Comparison of ENCODE assay signal across 10 cellular contexts in the genomic region with DNA sequence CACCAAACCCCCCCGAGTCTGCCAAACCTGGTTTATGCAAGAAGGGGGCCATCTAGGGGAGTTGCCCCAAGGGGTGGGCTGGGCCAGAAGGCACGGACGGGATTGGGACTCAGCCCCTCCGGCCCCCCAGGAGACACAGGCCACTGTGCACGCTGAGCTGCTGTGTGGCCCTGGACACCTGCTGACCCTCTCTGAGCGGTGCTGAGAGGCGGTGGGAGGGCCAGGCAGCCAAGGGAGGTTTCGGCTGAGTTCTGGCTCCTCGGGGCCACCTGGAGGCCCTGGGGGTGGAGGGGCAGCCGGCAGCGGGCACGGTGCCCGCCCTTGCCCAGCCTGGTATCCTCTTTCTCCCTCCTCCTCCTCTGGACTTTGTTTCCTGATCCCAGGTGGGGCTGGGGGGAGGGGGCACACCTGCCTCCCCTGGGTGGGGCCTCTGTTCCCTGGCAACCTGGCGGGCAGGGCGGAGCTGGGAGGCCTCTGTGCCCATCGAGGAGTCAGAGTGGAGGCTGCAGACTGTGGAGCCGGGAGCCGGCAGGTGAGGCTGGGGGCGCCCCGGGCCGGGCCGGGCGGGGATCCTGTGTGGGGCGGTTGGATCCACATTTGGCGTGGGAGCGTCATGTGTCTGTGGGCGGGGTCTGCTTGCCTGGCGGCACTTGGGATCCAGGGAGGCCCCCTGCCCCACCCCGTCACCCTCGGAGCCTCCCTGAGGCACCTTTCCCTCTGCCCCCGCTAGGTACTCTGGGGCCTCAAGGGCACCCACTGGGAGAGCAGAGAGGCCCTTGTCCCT. TPM values are rescaled to one million over a fixed set of nuclear protein-coding genes. Genes with fewer than 3 reads are reported as not detected.
A peak's percentile ranks its signal among the peaks of the same experiment; 100 is the strongest.
DNase-seq lines count a peak whose midpoint lies in the region; ATAC-seq, FAIRE-seq and TF ChIP-seq lines count a peak whose summit lies in the region.
"Had no signal": no experiment of that assay in that cellular context is flagged by ENCODE, and none has a peak within 500 bp of the region (broad histone marks: within the 10 kb centered on the region; RNA-seq: fewer than 3 reads in every experiment).

A gene with protein sequence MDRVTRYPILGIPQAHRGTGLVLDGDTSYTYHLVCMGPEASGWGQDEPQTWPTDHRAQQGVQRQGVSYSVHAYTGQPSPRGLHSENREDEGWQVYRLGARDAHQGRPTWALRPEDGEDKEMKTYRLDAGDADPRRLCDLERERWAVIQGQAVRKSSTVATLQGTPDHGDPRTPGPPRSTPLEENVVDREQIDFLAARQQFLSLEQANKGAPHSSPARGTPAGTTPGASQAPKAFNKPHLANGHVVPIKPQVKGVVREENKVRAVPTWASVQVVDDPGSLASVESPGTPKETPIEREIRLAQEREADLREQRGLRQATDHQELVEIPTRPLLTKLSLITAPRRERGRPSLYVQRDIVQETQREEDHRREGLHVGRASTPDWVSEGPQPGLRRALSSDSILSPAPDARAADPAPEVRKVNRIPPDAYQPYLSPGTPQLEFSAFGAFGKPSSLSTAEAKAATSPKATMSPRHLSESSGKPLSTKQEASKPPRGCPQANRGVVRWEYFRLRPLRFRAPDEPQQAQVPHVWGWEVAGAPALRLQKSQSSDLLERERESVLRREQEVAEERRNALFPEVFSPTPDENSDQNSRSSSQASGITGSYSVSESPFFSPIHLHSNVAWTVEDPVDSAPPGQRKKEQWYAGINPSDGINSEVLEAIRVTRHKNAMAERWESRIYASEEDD (plus strand): TSS at position 473 of the 784 bp plus-strand sequence. CDS start 5,835 bp downstream, outside the sequence.

- 75% methylated on average over 10 of the region's 31 CpGs for WGBS in K562 (ENCODE audit: insufficient coverage, low coverage, missing lambda C conversion rate)
- WGBS in esophagus squamous epithelium, 2 donors = no CpG with 5 or more reads among the region's 31 CpGs

- H3K4me2 ChIP-seq in K562 (ENCODE audit: insufficient read depth, low read length) = no peak within 1 kb of the TSS
- H3K4me2 ChIP-seq: neural progenitor cell had no signal

- H3K4me1 Mint-ChIP-seq in Caco-2 (ENCODE audit: low read depth, unreplicated experiment) (no peaks in the 10 kb centered on the region), immature natural killer cell (no peaks in the 10 kb centered on the region)
- H3K4me1 Mint-ChIP-seq in activated naive CD8-positive, alpha-beta T cell treated with anti-CD3 and anti-CD28 coated beads, Interleukin-2, amount 50 U/mL, for 24 hours = no peaks in the 10 kb centered on the region

- no peaks in the 10 kb centered on the region for H4K20me1 ChIP-seq in K562 (replicated peaks; ENCODE audit: control insufficient read depth, insufficient read depth, low read length)

- H3K79me2 ChIP-seq in K562 (ENCODE audit: control insufficient read depth, insufficient read depth, low read length) = no peaks in the 10 kb centered on the region

- intact Hi-C loops in Caco-2 (cut with micrococcal nuclease; ENCODE audit: unreplicated experiment) (loop anchor here (5.0 kb wide), 1 partner anchor 89 kb away; the partner anchor contains the start of gene RNF126), K562 (cut with micrococcal nuclease) (no loop called here), esophagus squamous epithelium (cut with DNase I) (no loop called here), posterior vena cava (cut with DNase I) (no loop called here)

- H3K4me3 Mint-ChIP-seq in Caco-2 (ENCODE audit: unreplicated experiment) = peak within 1 kb of the TSS; percentile 77
- H3K4me3 Mint-ChIP-seq in activated naive CD8-positive, alpha-beta T cell treated with anti-CD3 and anti-CD28 coated beads, Interleukin-2, amount 50 U/mL, for 24 hours = no peak within 1 kb of the TSS
- H3K4me3 Mint-ChIP-seq in immature natural killer cell = no peak within 1 kb of the TSS
- H3K4me3 Mint-ChIP-seq: neural progenitor cell had no signal

- peak within 1 kb of the TSS; percentile 97 for H3K27ac Mint-ChIP-seq in Caco-2 (ENCODE audit: unreplicated experiment)
- no peak within 1 kb of the TSS for H3K27ac Mint-ChIP-seq in activated naive CD8-positive, alpha-beta T cell treated with anti-CD3 and anti-CD28 coated beads, Interleukin-2, amount 50 U/mL, for 24 hours
- H3K27ac Mint-ChIP-seq in immature natural killer cell = no peak within 1 kb of the TSS
- H3K27ac Mint-ChIP-seq: neural progenitor cell had no signal

- in situ Hi-C loops in K562 (cut with MboI) = loop anchor here (25.0 kb wide), 1 partner anchor 486 kb away; the partner anchor contains the start of genes ATP5F1D, CBARP and MIDN

- CTCF ChIA-PET in Caco-2 (lab: Charles Lee) (interaction anchor here (0.5 kb wide), 1 partner anchor 166 kb away, joined by 3 read pairs; no protein-coding TSS in a partner anchor), K562 (lab: Yijun Ruan, JAX; ENCODE audit: low intra/inter-chr PET ratio) (no interaction called here)

- no peaks in the 10 kb centered on the region for H3K9me1 ChIP-seq in K562 (ENCODE audit: control insufficient read depth, insufficient read depth, low read length)

- H3K27ac ChIP-seq in K562 (ENCODE audit: extremely low read depth, low read depth, low read length) (no peak within 1 kb of the TSS), esophagus squamous epithelium (peak within 1 kb of the TSS in 2 of 4 donors; percentile 5 to 6)
- H3K27ac ChIP-seq: neural progenitor cell had no signal

- H3K27me3 ChIP-seq in Caco-2 (replicated peaks; ENCODE audit: control insufficient read depth, insufficient read depth, low read length) (no peaks in the 10 kb centered on the region), K562 (ENCODE audit: control insufficient read depth in 2 of 2, insufficient read depth in 2 of 2, low read length in 2 of 2) (no peaks in the 10 kb centered on the region), esophagus squamous epithelium (peaks cover 0 to 34% (median 0%) of the 10 kb centered on the region in 4 donors)
- H3K27me3 ChIP-seq: neural progenitor cell had no signal

- BruUV-seq in Caco-2 (replicated peaks; lab: Mats Ljungman, UMichigan) (no TSS peak), K562 (replicated peaks; lab: Mats Ljungman, UMichigan) (no TSS peak)

- POLR2A ChIA-PET in Caco-2 (lab: Charles Lee) = interaction anchor here (1.0 to 1.3 kb wide), 2 partner anchors 12 to 88 kb away, joined by 5 to 11 read pairs; partner anchors contain the start of gene RNF126
- POLR2A ChIA-PET in K562 (lab: Yijun Ruan, JAX) = no interaction called here

- H3K9me3 ChIP-seq in Caco-2 (peaks cover 14% of the 10 kb centered on the region), K562 (replicated peaks; ENCODE audit: control insufficient read depth, insufficient read depth, low read depth, low read length) (no peaks in the 10 kb centered on the region), esophagus squamous epithelium (peaks cover 0 to 11% (median 9%) of the 10 kb centered on the region in 3 donors)

- TF ChIP-seq RAD21 in K562 (CRISPR knock-in tag; conservative IDR thresholded peaks at IDR 0.05 in 1 of 2, IDR thresholded peaks at IDR 0.05 in 1 of 2) = no peak

- H3K36me3 ChIP-seq in Caco-2 (ENCODE audit: control insufficient read depth, insufficient read depth, low read length) = peaks cover 3% of the 10 kb centered on the region; the same call in 1 of the 2 replicates
- no peaks in the 10 kb centered on the region for H3K36me3 ChIP-seq in K562 (ENCODE audit: control insufficient read depth, insufficient read depth, low read length)
- peaks cover 0 to 20% (median 0%) of the 10 kb centered on the region in 3 donors for H3K36me3 ChIP-seq in esophagus squamous epithelium
- H3K36me3 ChIP-seq: BE2C, neural progenitor cell had no signal

- H3K4me1 ChIP-seq in Caco-2 (peaks cover 28% of the 10 kb centered on the region), K562 (replicated peaks in 1 of 2; ENCODE audit: control insufficient read depth in 2 of 2, insufficient read depth in 2 of 2, low read length in 2 of 2) (peaks cover 11 to 64% of the 10 kb centered on the region in 2 experiments; a peak in 4 of 5 replicates), esophagus squamous epithelium (peaks cover 8 to 22% (median 8%) of the 10 kb centered on the region in 3 donors)
- H3K4me1 ChIP-seq: BE2C had no signal

- FAIRE-seq in K562 (lab: Jason Lieb, UNC) = no peak

- TF ChIP-seq EP300 in K562 (IDR thresholded peaks at IDR 0.05; ENCODE audit: low read length) = no peak

- peak within 1 kb of the TSS; percentile 52 for H3K4me3 ChIP-seq in Caco-2 (ENCODE audit: low read depth, low read length)
- no peak within 1 kb of the TSS for H3K4me3 ChIP-seq in K562
- peak within 1 kb of the TSS in 1 of 4 donors; percentile 21 for H3K4me3 ChIP-seq in esophagus squamous epithelium
- H3K4me3 ChIP-seq: neural progenitor cell had no signal

- TF ChIP-seq POLR2A in K562 (conservative IDR thresholded peaks at IDR 0.05) (no peak), esophagus squamous epithelium (IDR thresholded peaks at IDR 0.05) (no peak)

- peak; percentile 93 to 95 for DNase-seq in Caco-2
- DNase-seq in NCI-H2107 (lab: John Stamatoyannopoulos, UW) = peak; percentile 86
- peak in 3 of 4 experiments; percentile 18 to 58 (median 56) for DNase-seq in K562 (ENCODE audit: extremely low read depth in 1 of 4, low spot score in 3 of 4)
- peak; percentile 89 for DNase-seq in mucosa of gallbladder (ENCODE audit: low spot score)
- no peak for DNase-seq in esophagus squamous epithelium (lab: John Stamatoyannopoulos, UW)
- no peak for DNase-seq in posterior vena cava (ENCODE audit: low spot score)
- DNase-seq in activated naive CD8-positive, alpha-beta T cell treated with anti-CD3 and anti-CD28 coated beads, Interleukin-2, amount 50 U/mL, for 24 hours = no peak
- no peak for DNase-seq in immature natural killer cell
- DNase-seq: BE2C had no signal

- H3K9me3 Mint-ChIP-seq in Caco-2 (ENCODE audit: unreplicated experiment) (no peaks in the 10 kb centered on the region), immature natural killer cell (no peaks in the 10 kb centered on the region)
- no peaks in the 10 kb centered on the region for H3K9me3 Mint-ChIP-seq in activated naive CD8-positive, alpha-beta T cell treated with anti-CD3 and anti-CD28 coated beads, Interleukin-2, amount 50 U/mL, for 24 hours

- no peak for ATAC-seq in K562
- ATAC-seq in activated naive CD8-positive, alpha-beta T cell treated with anti-CD3 and anti-CD28 coated beads, Interleukin-2, amount 50 U/mL, for 24 hours = no peak

- peaks cover 40% of the 10 kb centered on the region for H3K36me3 Mint-ChIP-seq in Caco-2 (ENCODE audit: insufficient read depth, unreplicated experiment)
- no peaks in the 10 kb centered on the region for H3K36me3 Mint-ChIP-seq in activated naive CD8-positive, alpha-beta T cell treated with anti-CD3 and anti-CD28 coated beads, Interleukin-2, amount 50 U/mL, for 24 hours (ENCODE audit: low read depth)
- H3K36me3 Mint-ChIP-seq in immature natural killer cell = no peaks in the 10 kb centered on the region

- TF ChIP-seq CTCF in Caco-2 (IDR thresholded peaks at IDR 0.05; ENCODE audit: insufficient read depth in 1 of 2, low read depth in 1 of 2, low read length in 1 of 2, severe bottlenecking in 1 of 2, unreplicated experiment in 1 of 2) (no peak), K562 (IDR thresholded peaks at IDR 0.05 in 2 of 3, conservative IDR thresholded peaks at IDR 0.05 in 1 of 3; ENCODE audit: insufficient read depth in 2 of 3, low read depth in 1 of 3, low read length in 3 of 3) (no peak), esophagus squamous epithelium (IDR thresholded peaks at IDR 0.05) (no peak)

- peak within 1 kb of the TSS; percentile 8; the same call in 1 of the 2 replicates for H2AFZ ChIP-seq in K562 (ENCODE audit: low read depth, low read length)
- H2AFZ ChIP-seq: neural progenitor cell had no signal

- H3K27me3 Mint-ChIP-seq in Caco-2 (ENCODE audit: insufficient read depth, unreplicated experiment) (no peaks in the 10 kb centered on the region), immature natural killer cell (ENCODE audit: low read depth in 3 of 3) (no peaks in the 10 kb centered on the region)
- H3K27me3 Mint-ChIP-seq in activated naive CD8-positive, alpha-beta T cell treated with anti-CD3 and anti-CD28 coated beads, Interleukin-2, amount 50 U/mL, for 24 hours = peaks cover 2% of the 10 kb centered on the region

- peak within 1 kb of the TSS in 1 of 2 experiments; percentile 49; a peak in 2 of 4 replicates for H3K9ac ChIP-seq in K562 (ENCODE audit: insufficient read depth in 1 of 2, low read depth in 2 of 2, low read length in 2 of 2)
- H3K9ac ChIP-seq: neural progenitor cell had no signal

RNA-seq across cellular contexts. Expression of the gene that starts here (rescaled TPM):
- total RNA-seq in Caco-2 (2022) (27.8 and 36.4 TPM in 2 replicates), K562 (2014; rRNA removed) (0.05 and 0.24 TPM in 2 replicates), K562 (2014; rRNA removed; fragmentation: Illumina TruSeq; extraction: Trizol) (not detected in 2 replicates), K562 (2015; rRNA removed; fragmentation: Illumina TruSeq; extraction: Trizol) (not detected in 2 replicates), K562 (2021) (0.20 and 0.29 TPM in 2 replicates), mucosa of gallbladder (79.4 TPM), esophagus squamous epithelium (1 to 10 TPM in 2 of 4 donors, under 1 TPM in 1, not detected in 1; 0.11 to 1.3 (median 1.0) TPM), posterior vena cava (under 1 TPM in 1 of 2 donors, not detected in 1; 0.14 TPM)
- total RNA-seq in K562 (2011; cell fraction: chromatin; rRNA removed; ENCODE audit: low replicate concordance) = not detected in 2 replicates
- not detected in 2 replicates for total RNA-seq in K562 (2011; cell fraction: nucleolus; rRNA removed)
- not detected in 2 replicates for total RNA-seq in K562 (2011; cell fraction: nucleoplasm; rRNA removed)
- polyA plus RNA-seq in K562 (2011; rRNA removed) (0.03 and 0.06 TPM in 2 replicates), K562 (2014; fragmentation: Illumina TruSeq; extraction: Trizol) (not detected in 2 replicates), K562 (2014; fragmentation: Nextera tagmentation; extraction: Ambion mirVana) (not detected), K562 (2014; rRNA removed) (0.04 TPM in 1 of 2 replicates, not detected in the other), immature natural killer cell (not detected)
- 0.10 and 0.13 TPM in 2 replicates for polyA plus RNA-seq in K562 (2011; cell fraction: cytosol; rRNA removed)
- 0.10 TPM in 1 of 2 replicates, not detected in the other for polyA plus RNA-seq in K562 (2011; cell fraction: nucleus; rRNA removed)
- 0.04 and 0.07 TPM in 2 replicates for polyA plus RNA-seq in K562 (2012)
- not detected in 2 replicates for polyA minus RNA-seq in K562 (2011; rRNA and poly(A)+ RNA removed)
- 0.55 TPM in 1 of 2 replicates, not detected in the other for polyA minus RNA-seq in K562 (2011; cell fraction: cytosol; rRNA and poly(A)+ RNA removed)
- polyA minus RNA-seq in K562 (2011; cell fraction: nucleus; rRNA and poly(A)+ RNA removed) = not detected in 2 replicates

Comparison
In these comparisons a context has a peak if more than half of its experiments do, and no peak if none do; other contexts are left out.
1. RNA of the gene that starts here (total RNA-seq): 79.4 TPM in mucosa of gallbladder (single experiment) and 27.8 to 36.4 TPM in Caco-2; 0.11 to 1.3 TPM in esophagus squamous epithelium, 0.14 TPM in posterior vena cava and 0.05 to 0.29 TPM in K562; every median in the first group is over 10 times any median in the second.
2. Peak in DNase-seq in K562; RNA of the gene not detected or under 1 TPM.
3. DNase-seq: peak in Caco-2 (2 of 2), NCI-H2107 (single experiment) and mucosa of gallbladder (single experiment); none in esophagus squamous epithelium (single experiment), posterior vena cava (single experiment), activated naive CD8-positive, alpha-beta T cell treated with anti-CD3 and anti-CD28 coated beads, Interleukin-2, amount 50 U/mL, for 24 hours (single experiment) and immature natural killer cell (0 of 3).